Comparison of ENCODE assay signal across 33 cellular contexts in genomic region chr16:50814541-50814940, GRCh38.
"Had no signal": no experiment of that assay in that cellular context is flagged by ENCODE, and none has a peak within 500 bp of the region (broad histone marks: within the 10 kb centered on the region; RNA-seq: fewer than 3 reads in every experiment).

No MANE protein-coding gene starts in this region.

- DNase-seq: activated CD4-positive, alpha-beta T cell treated with anti-CD3 and anti-CD28 coated beads for 4 hours; activated CD4-positive, alpha-beta T cell treated with anti-CD3 and anti-CD28 coated beads, Interleukin-2, amount 50 U/mL, for 4 hours; activated CD8-positive, alpha-beta memory T cell treated with anti-CD3 and anti-CD28 coated beads, Interleukin-2, amount 50 U/mL, for 4 hours; activated gamma-delta T cell; activated naive CD4-positive, alpha-beta T cell treated with anti-CD3 and anti-CD28 coated beads, Interleukin-2, amount 10 ng/mL, durations not matched to agents 7 days and 5 days; activated naive CD8-positive, alpha-beta T cell treated with anti-CD3 and anti-CD28 coated beads, Interleukin-2, amount 10 ng/mL, durations not matched to agents 7 days and 5 days; activated T-cell treated with anti-CD3 and anti-CD28 coated beads, Interleukin-2, amount 50 U/mL, for 1 hour; cerebellar nuclear complex; dorsolateral prefrontal cortex; effector memory CD8-positive, alpha-beta T cell; hippocampal formation; left cardiac atrium; midbrain; naive thymus-derived CD4-positive, alpha-beta T cell; pancreas; retina; sigmoid colon; stimulated activated CD4-positive, alpha-beta T cell treated with anti-CD3 and anti-CD28 coated beads, Interleukin-1b, Interleukin-23, amount 100 ng/mL, for 48 hours; stimulated activated CD4-positive, alpha-beta T cell treated with anti-CD3 and anti-CD28 coated beads, Interleukin-4, amount 100 ng/mL, for 4 hours; stimulated activated CD8-positive, alpha-beta memory T cell treated with anti-CD3 and anti-CD28 coated beads, Interleukin-4, amount 100 ng/mL, for 48 hours; tibial artery; upper lobe of right lung had no signal

- H3K4me1 Mint-ChIP-seq: activated naive CD4-positive, alpha-beta T cell treated with anti-CD3 and anti-CD28 coated beads, Interleukin-2, amount 10 ng/mL, durations not matched to agents 7 days and 5 days; activated naive CD8-positive, alpha-beta T cell treated with anti-CD3 and anti-CD28 coated beads, Interleukin-2, amount 10 ng/mL, durations not matched to agents 7 days and 5 days; brain; naive thymus-derived CD4-positive, alpha-beta T cell had no signal

- H3K27me3 ChIP-seq: ascending aorta, cardiac muscle cell, pancreas, sigmoid colon, suprapubic skin, tibial artery, upper lobe of right lung had no signal

- H3K4me1 ChIP-seq: ascending aorta, pancreas, prostate gland, sigmoid colon, suprapubic skin, upper lobe of right lung had no signal

- H3K27me3 Mint-ChIP-seq: activated naive CD8-positive, alpha-beta T cell treated with anti-CD3 and anti-CD28 coated beads, Interleukin-2, amount 10 ng/mL, durations not matched to agents 7 days and 5 days had no signal

- ATAC-seq: effector memory CD8-positive, alpha-beta T cell; left cardiac atrium; naive thymus-derived CD4-positive, alpha-beta T cell; pancreas; stimulated activated memory B cell treated with anti-CD40 and anti-IgM and Interleukin-4, amounts not matched to agents 10 μg/mL and 1 μg/mL and 100 μg/mL, for 72 hours; upper lobe of right lung had no signal

- H3K4me3 ChIP-seq: ascending aorta, cardiac muscle cell, coronary artery, dorsolateral prefrontal cortex, pancreas, prostate gland, sigmoid colon, smooth muscle cell, suprapubic skin, tibial artery, upper lobe of right lung had no signal

- H3K9me3 ChIP-seq: ascending aorta, pancreas, prostate gland, sigmoid colon, suprapubic skin, tibial artery, upper lobe of right lung had no signal

- H3K36me3 ChIP-seq: ascending aorta, cardiac muscle cell, pancreas, prostate gland, sigmoid colon, suprapubic skin, tibial artery, upper lobe of right lung had no signal

- H3K27ac ChIP-seq: ascending aorta, cardiac muscle cell, coronary artery, dorsolateral prefrontal cortex, pancreas, prostate gland, sigmoid colon, suprapubic skin, tibial artery, upper lobe of right lung, VCaP had no signal

- H3K36me3 Mint-ChIP-seq: activated naive CD4-positive, alpha-beta T cell treated with anti-CD3 and anti-CD28 coated beads, Interleukin-2, amount 10 ng/mL, durations not matched to agents 7 days and 5 days; activated naive CD8-positive, alpha-beta T cell treated with anti-CD3 and anti-CD28 coated beads, Interleukin-2, amount 10 ng/mL, durations not matched to agents 7 days and 5 days; brain; naive thymus-derived CD4-positive, alpha-beta T cell; stimulated activated memory B cell treated with anti-CD40 and anti-IgM and Interleukin-4, amounts not matched to agents 10 μg/mL and 1 μg/mL and 100 μg/mL, for 72 hours had no signal

- H3K9me3 Mint-ChIP-seq: activated naive CD4-positive, alpha-beta T cell treated with anti-CD3 and anti-CD28 coated beads, Interleukin-2, amount 10 ng/mL, durations not matched to agents 7 days and 5 days; activated naive CD8-positive, alpha-beta T cell treated with anti-CD3 and anti-CD28 coated beads, Interleukin-2, amount 10 ng/mL, durations not matched to agents 7 days and 5 days; brain; effector memory CD8-positive, alpha-beta T cell; naive thymus-derived CD4-positive, alpha-beta T cell; stimulated activated memory B cell treated with anti-CD40 and anti-IgM and Interleukin-4, amounts not matched to agents 10 μg/mL and 1 μg/mL and 100 μg/mL, for 72 hours had no signal

- H3K4me2 ChIP-seq: smooth muscle cell had no signal

- FAIRE-seq: keratinocyte, pancreas, TTC549 had no signal

- H3K4me3 Mint-ChIP-seq: activated naive CD4-positive, alpha-beta T cell treated with anti-CD3 and anti-CD28 coated beads, Interleukin-2, amount 10 ng/mL, durations not matched to agents 7 days and 5 days; activated naive CD8-positive, alpha-beta T cell treated with anti-CD3 and anti-CD28 coated beads, Interleukin-2, amount 10 ng/mL, durations not matched to agents 7 days and 5 days; brain; effector memory CD8-positive, alpha-beta T cell; naive thymus-derived CD4-positive, alpha-beta T cell; stimulated activated memory B cell treated with anti-CD40 and anti-IgM and Interleukin-4, amounts not matched to agents 10 μg/mL and 1 μg/mL and 100 μg/mL, for 72 hours had no signal
